In genomic region chr6:32113386-32114352, GRCh38 we compare ENCODE assay signal across 1 cellular context.
TF ChIP-seq lines count a peak whose summit lies in the region.

No MANE protein-coding gene starts in this region.

TF ChIP-seq in IMR-90, 13 proteins besides CTCF, POLR2A, EP300 and RAD21:
- TF ChIP-seq MAZ (IDR thresholded peaks at IDR 0.05; ENCODE audit: borderline replicate concordance, low read depth, low read length) (peak; percentile 91; the same call in 1 of the 2 replicates), CEBPB (IDR thresholded peaks at IDR 0.05; ENCODE audit: low read depth, low read length) (no peak), MAFK (IDR thresholded peaks at IDR 0.05; ENCODE audit: low read depth, low read length) (no peak), RCOR1 (IDR thresholded peaks at IDR 0.05; ENCODE audit: insufficient replicate concordance, low read length) (peak; percentile 78), SMC3 (IDR thresholded peaks at IDR 0.05; ENCODE audit: low read depth, low read length) (peak; percentile 77), FOS (IDR thresholded peaks at IDR 0.05; ENCODE audit: low read depth, low read length) (peak; percentile 62), CHD1 (IDR thresholded peaks at IDR 0.05; ENCODE audit: low read depth, low read length) (no peak), BHLHE40 (IDR thresholded peaks at IDR 0.05; ENCODE audit: low read depth, low read length) (no peak; the same call in 1 of the 2 replicates), USF2 (IDR thresholded peaks at IDR 0.05; ENCODE audit: low read depth, low read length) (peak; percentile 31; the same call in 1 of the 2 replicates), RFX5 (IDR thresholded peaks at IDR 0.05; ENCODE audit: low read depth, low read length) (no peak), NFE2L2 (IDR thresholded peaks at IDR 0.05; ENCODE audit: low read depth, low read length) (no peak), MXI1 (IDR thresholded peaks at IDR 0.05; ENCODE audit: borderline replicate concordance, low read depth, low read length) (0 out of 2 replicates have a peak, but pooled peaks have one; percentile 32), ELK1 (IDR thresholded peaks at IDR 0.05; ENCODE audit: borderline replicate concordance, low read depth, low read length) (no peak)
